ENCODE assay signal across 9 cellular contexts in the genomic region with DNA sequence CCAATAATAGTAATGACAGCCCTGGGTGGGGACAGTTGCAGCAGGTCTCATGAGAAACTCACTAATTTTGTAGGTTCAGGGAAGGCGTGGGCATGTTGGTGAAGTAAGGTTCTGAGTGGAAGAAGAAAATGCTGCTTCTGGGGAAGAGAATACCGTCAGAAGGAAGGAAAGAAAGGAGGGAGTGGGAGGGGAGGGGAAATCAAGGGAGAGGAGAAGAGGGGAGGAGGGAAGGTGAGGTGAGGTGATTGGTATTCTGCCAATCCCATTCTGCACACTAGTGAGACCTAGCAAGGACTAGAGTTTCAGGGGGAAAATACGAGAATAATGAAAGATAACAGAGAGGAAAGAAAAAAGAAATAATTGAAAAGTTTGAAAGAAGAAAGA. TPM values are rescaled to one million over a fixed set of nuclear protein-coding genes. Genes with fewer than 3 reads are reported as not detected.
DNase-seq lines count a peak whose midpoint lies in the region; ATAC-seq and TF ChIP-seq lines count a peak whose summit lies in the region.
"Had no signal": no experiment of that assay in that cellular context is flagged by ENCODE, and none has a peak within 500 bp of the region (broad histone marks: within the 10 kb centered on the region; RNA-seq: fewer than 3 reads in every experiment).

No MANE protein-coding gene starts in this region.

- TF ChIP-seq POLR2A in GM18505 (IDR thresholded peaks at IDR 0.05; ENCODE audit: borderline replicate concordance, extremely low read depth, insufficient read depth, insufficient read length) = no peak

- no peaks in the 10 kb centered on the region for H3K9me3 ChIP-seq in CD8-positive, alpha-beta memory T cell (ENCODE audit: low read length)
- no peaks in the 10 kb centered on the region for H3K9me3 ChIP-seq in MG63

- H3K4me3 Mint-ChIP-seq in CD8-positive, alpha-beta memory T cell = peak overlapping the region; percentile 84 to 95 (median 91)
- peak overlapping the region; percentile 90 for H3K4me3 Mint-ChIP-seq in chondrocyte (ENCODE audit: unreplicated experiment)
- H3K4me3 Mint-ChIP-seq in naive B cell = peak overlapping the region; percentile 80 to 94 (median 91)

- peaks cover 14% of the 10 kb centered on the region for H3K4me1 ChIP-seq in CD8-positive, alpha-beta memory T cell (ENCODE audit: insufficient read depth, low read length)

- CTCF ChIA-PET in CD8-positive, alpha-beta memory T cell (lab: Charles Lee) = interaction anchor here (1.3 to 20.5 kb wide), 8 partner anchors 11 to 325 kb away, joined by 3 to 276 read pairs (median 6); a partner anchor contains a TSS
- CTCF ChIA-PET in GM10248 (lab: Yijun Ruan, JAX) = interaction anchor here (0.8 to 7.7 kb wide), 8 partner anchors 99 to 330 kb away, joined by 3 to 120 read pairs (median 4); no protein-coding TSS in a partner anchor

- peaks cover under 1% of the 10 kb centered on the region for H3K27me3 ChIP-seq in CD8-positive, alpha-beta memory T cell (ENCODE audit: insufficient read depth, low read length, poor library complexity, severe bottlenecking)
- peaks cover 18% of the 10 kb centered on the region for H3K27me3 ChIP-seq in MG63

- ATAC-seq in naive B cell (ENCODE audit: low read depth in 2 of 2) = no peak
- ATAC-seq in GM18505 (IDR thresholded peaks at IDR 0.05; ENCODE audit: unreplicated experiment) = no peak
- no peak for ATAC-seq in HG02981 (IDR thresholded peaks at IDR 0.05; ENCODE audit: unreplicated experiment)

- no peak for TF ChIP-seq CTCF in chondrocyte (IDR thresholded peaks at IDR 0.05)
- no peak for TF ChIP-seq CTCF in GM10248 (IDR thresholded peaks at IDR 0.05; ENCODE audit: control extremely low read depth, extremely low read depth, low read depth, missing control alignments)

- peak overlapping the region; percentile 73 to 99 (median 94) for H3K27ac Mint-ChIP-seq in CD8-positive, alpha-beta memory T cell
- H3K27ac Mint-ChIP-seq in chondrocyte (ENCODE audit: unreplicated experiment) (peak overlapping the region; percentile 95), naive B cell (peak overlapping the region; percentile 62 to 94 (median 80))

- DNase-seq in CD8-positive, alpha-beta memory T cell = no peak
- DNase-seq in MG63 = no peak
- DNase-seq in chondrocyte (ENCODE audit: low spot score) = no peak
- DNase-seq in naive B cell = no peak
- DNase-seq in ureter (ENCODE audit: low spot score) = no peak
- DNase-seq in GM10248 (ENCODE audit: extremely low spot score) = no peak

- no peaks in the 10 kb centered on the region for H3K9me3 Mint-ChIP-seq in CD8-positive, alpha-beta memory T cell
- no peaks in the 10 kb centered on the region for H3K9me3 Mint-ChIP-seq in chondrocyte (ENCODE audit: low read depth)
- peaks cover 0 to 4% (median 0%) of the 10 kb centered on the region in 7 donors for H3K9me3 Mint-ChIP-seq in naive B cell

- peak overlapping the region; percentile 71 for H3K27ac ChIP-seq in CD8-positive, alpha-beta memory T cell (ENCODE audit: low read depth, low read length)

- H3K4me3 ChIP-seq in CD8-positive, alpha-beta memory T cell (ENCODE audit: low read length) = peak overlapping the region; percentile 68
- peak overlapping the region; percentile 57 for H3K4me3 ChIP-seq in MG63

- H3K4me1 Mint-ChIP-seq in CD8-positive, alpha-beta memory T cell = peaks cover 18 to 26% (median 22%) of the 10 kb centered on the region in 3 donors
- H3K4me1 Mint-ChIP-seq in chondrocyte (ENCODE audit: low read depth) (peaks cover 26% of the 10 kb centered on the region), naive B cell (peaks cover 19 to 29% (median 22%) of the 10 kb centered on the region in 3 donors)

- POLR2A ChIA-PET in CD8-positive, alpha-beta memory T cell (lab: Charles Lee) = no interaction called here
- POLR2A ChIA-PET in GM10248 (lab: Yijun Ruan, JAX) = interaction anchor here (0.6 kb wide), 1 partner anchor 27 kb away, joined by 3 read pairs; no protein-coding TSS in a partner anchor

- H3K36me3 Mint-ChIP-seq in CD8-positive, alpha-beta memory T cell = peaks cover 0 to 3% (median 0%) of the 10 kb centered on the region in 3 donors
- H3K36me3 Mint-ChIP-seq in chondrocyte (ENCODE audit: low read depth) (no peaks in the 10 kb centered on the region), naive B cell (no peaks in the 10 kb centered on the region)

- peaks cover 14 to 25% of the 10 kb centered on the region in 2 donors for H3K27me3 Mint-ChIP-seq in CD8-positive, alpha-beta memory T cell
- H3K27me3 Mint-ChIP-seq in chondrocyte (ENCODE audit: low read depth) (peaks cover 12% of the 10 kb centered on the region), naive B cell (peaks cover 23 to 40% (median 31%) of the 10 kb centered on the region in 3 donors)

- H3K36me3 ChIP-seq in CD8-positive, alpha-beta memory T cell (ENCODE audit: insufficient read depth, low read length) = no peaks in the 10 kb centered on the region
- no peaks in the 10 kb centered on the region for H3K36me3 ChIP-seq in MG63

RNA-seq across cellular contexts. Expression of a gene that starts 32.4 kb away (rescaled TPM):
- total RNA-seq in CD8-positive, alpha-beta memory T cell = 10 to 100 TPM; 55.6 to 57.8 TPM
- 143 TPM for polyA plus RNA-seq in CD8-positive, alpha-beta memory T cell
- 148 and 168 TPM in 2 replicates for total RNA-seq in MG63 (2014; rRNA removed; shearing (Covaris generic); ENCODE audit: low replicate concordance)
- total RNA-seq in chondrocyte (154 to 167 TPM (median 165 TPM) in 3 replicates), ureter (161 TPM)
- 100 to 1,000 TPM in 4 of 6 donors, 10 to 100 TPM in 2; 76.4 to 133 (median 116) TPM for polyA plus RNA-seq in naive B cell (ENCODE audit: low read depth in 6 of 6)

RNA-seq across cellular contexts. Expression of a gene that starts 54.9 kb away (rescaled TPM):
- total RNA-seq in CD8-positive, alpha-beta memory T cell = not detected
- not detected for polyA plus RNA-seq in CD8-positive, alpha-beta memory T cell
- not detected in 2 replicates for total RNA-seq in MG63 (2014; rRNA removed; shearing (Covaris generic); ENCODE audit: low replicate concordance)
- total RNA-seq in chondrocyte = not detected in 3 replicates
- polyA plus RNA-seq in naive B cell (ENCODE audit: low read depth in 6 of 6) = not detected
- not detected for total RNA-seq in ureter
- total RNA-seq: M059J had no signal
